ENCODE assay signal across 16 cellular contexts in the genomic region with DNA sequence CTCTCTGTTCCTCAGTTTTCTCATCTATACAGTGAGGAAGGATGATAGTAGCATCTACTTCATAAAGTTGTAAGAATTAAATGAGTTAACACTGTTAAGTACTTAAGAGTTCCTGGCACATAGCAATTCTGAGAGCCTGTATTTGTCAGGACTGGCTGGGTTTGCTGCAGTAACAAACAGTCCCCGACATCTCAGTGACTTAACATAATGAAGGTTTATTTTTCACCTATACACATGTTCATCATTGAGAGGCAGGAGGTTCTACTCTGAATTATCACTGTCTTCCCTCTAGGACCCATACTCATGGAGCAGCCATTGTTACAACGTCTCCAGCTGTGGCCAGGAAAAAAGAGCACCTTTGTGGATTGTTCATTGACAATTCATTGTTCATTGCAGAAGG.
A peak's percentile ranks its signal among the peaks of the same experiment; 100 is the strongest.
DNase-seq lines count a peak whose midpoint lies in the region; ATAC-seq, FAIRE-seq and TF ChIP-seq lines count a peak whose summit lies in the region.
"Had no signal": no experiment of that assay in that cellular context is flagged by ENCODE, and none has a peak within 500 bp of the region (broad histone marks: within the 10 kb centered on the region; RNA-seq: fewer than 3 reads in every experiment).

No MANE protein-coding gene starts in this region.

- H3K27ac ChIP-seq in BLaER1 treated with 17β-estradiol and CSF1 and Interleukin-3, amounts not matched to agents 10 nM and 100 nM = peak overlapping the region in 9 of 11 experiments; percentile 54 to 83 (median 73); a peak in 18 of 22 replicates
- H3K27ac ChIP-seq in K562 (ENCODE audit: extremely low read depth, low read depth, low read length) = no peak overlapping the region

- H3K36me3 ChIP-seq in BLaER1 treated with 17β-estradiol and CSF1 and Interleukin-3, amounts not matched to agents 10 nM and 100 nM = no peaks in the 10 kb centered on the region
- H3K36me3 ChIP-seq in K562 (ENCODE audit: control insufficient read depth, insufficient read depth, low read length) = no peaks in the 10 kb centered on the region

- no peaks in the 10 kb centered on the region for H3K27me3 ChIP-seq in BLaER1 treated with 17β-estradiol and CSF1 and Interleukin-3, amounts not matched to agents 10 nM and 100 nM
- H3K27me3 ChIP-seq in K562 (ENCODE audit: control insufficient read depth in 2 of 2, insufficient read depth in 2 of 2, low read length in 2 of 2) = peaks cover 0 to 8% of the 10 kb centered on the region in 2 experiments; a peak in 2 of 5 replicates

- whole genome bisulfite sequencing in K562 (ENCODE audit: insufficient coverage, low coverage, missing lambda C conversion rate) = 19% methylated on average over 2 of the region's 2 CpGs

- peak overlapping the region; percentile 13 to 80 (median 65); a peak in 21 of 22 replicates for H3K4me2 ChIP-seq in BLaER1 treated with 17β-estradiol and CSF1 and Interleukin-3, amounts not matched to agents 10 nM and 100 nM
- H3K4me2 ChIP-seq in K562 (ENCODE audit: insufficient read depth, low read length) = no peak overlapping the region
- H3K4me2 ChIP-seq: GM23338 had no signal

- ATAC-seq in K562 (no peak), GM21423 (IDR thresholded peaks at IDR 0.05; ENCODE audit: unreplicated experiment) (no peak)
- ATAC-seq: GM23338, HCT116 had no signal

- DNase-seq in GM12891 (ENCODE audit: insufficient read length, low spot score) (no peak), K562 (ENCODE audit: extremely low read depth in 1 of 4, low spot score in 3 of 4) (no peak), UCSD-AML1 (lab: John Stamatoyannopoulos, UW; ENCODE audit: unreplicated experiment) (no peak)
- DNase-seq in stimulated activated CD4-positive, alpha-beta T cell treated with anti-CD3 and anti-CD28 coated beads, Interleukin-1b, Interleukin-23, amount 100 ng/mL, for 48 hours = no peak
- DNase-seq: Calu3; CD4-positive, alpha-beta memory T cell; COR-L47; DMS53; DMS79 treated with DMSO at 0.1 percent for 48 hours; GF-D8; H9 had no signal

- no peaks in the 10 kb centered on the region for H3K9me1 ChIP-seq in K562 (ENCODE audit: control insufficient read depth, insufficient read depth, low read length)

- no TSS peak for BruUV-seq in K562 (replicated peaks; lab: Mats Ljungman, UMichigan)

- TF ChIP-seq POLR2A in GM12891 (IDR thresholded peaks at IDR 0.05; ENCODE audit: low read depth, low read length) (no peak), K562 (conservative IDR thresholded peaks at IDR 0.05) (no peak)

- intact Hi-C loops in K562 (cut with micrococcal nuclease) = no loop called here

- POLR2A ChIA-PET in K562 (lab: Yijun Ruan, JAX) = no interaction called here

- H3K4me1 ChIP-seq in BLaER1 treated with 17β-estradiol and CSF1 and Interleukin-3, amounts not matched to agents 10 nM and 100 nM = peaks cover 26 to 65% (median 55%) of the 10 kb centered on the region in 10 experiments
- no peaks in the 10 kb centered on the region; a peak in 1 of 5 replicates for H3K4me1 ChIP-seq in K562 (replicated peaks in 1 of 2; ENCODE audit: control insufficient read depth in 2 of 2, insufficient read depth in 2 of 2, low read length in 2 of 2)

- H2AFZ ChIP-seq in K562 (ENCODE audit: low read depth, low read length) = no peak overlapping the region
- H2AFZ ChIP-seq: GM23338 had no signal

- no peak for TF ChIP-seq EP300 in K562 (IDR thresholded peaks at IDR 0.05; ENCODE audit: low read length)

- H3K9ac ChIP-seq in BLaER1 treated with 17β-estradiol and CSF1 and Interleukin-3, amounts not matched to agents 10 nM and 100 nM = peak overlapping the region in 4 of 11 experiments; percentile 23 to 49 (median 30); a peak in 6 of 22 replicates
- H3K9ac ChIP-seq in K562 (ENCODE audit: insufficient read depth in 1 of 2, low read depth in 2 of 2, low read length in 2 of 2) = no peak overlapping the region

- peak; percentile 61 for FAIRE-seq in GM12891 (lab: Jason Lieb, UNC)
- FAIRE-seq in K562 (lab: Jason Lieb, UNC) = no peak
- FAIRE-seq: GM19239 had no signal

- no peaks in the 10 kb centered on the region for H3K9me3 ChIP-seq in BLaER1 treated with 17β-estradiol and CSF1 and Interleukin-3, amounts not matched to agents 10 nM and 100 nM (replicated peaks in 1 of 11)
- peaks cover 2% of the 10 kb centered on the region; the same call in 1 of the 2 replicates for H3K9me3 ChIP-seq in K562 (replicated peaks; ENCODE audit: control insufficient read depth, insufficient read depth, low read depth, low read length)

- 0 out of 20 replicates have a peak overlapping the region, but pooled peaks of 1 of the 10 experiments have one; percentile 1 for H3K4me3 ChIP-seq in BLaER1 treated with 17β-estradiol and CSF1 and Interleukin-3, amounts not matched to agents 10 nM and 100 nM
- H3K4me3 ChIP-seq in K562 = no peak overlapping the region
- H3K4me3 ChIP-seq: GM23338 had no signal

- TF ChIP-seq CTCF in K562 (IDR thresholded peaks at IDR 0.05 in 2 of 3, conservative IDR thresholded peaks at IDR 0.05 in 1 of 3; ENCODE audit: insufficient read depth in 2 of 3, low read depth in 1 of 3, low read length in 3 of 3) = no peak

- H3K79me2 ChIP-seq in K562 (ENCODE audit: control insufficient read depth, insufficient read depth, low read length) = no peaks in the 10 kb centered on the region

- TF ChIP-seq RAD21 in K562 (CRISPR knock-in tag; conservative IDR thresholded peaks at IDR 0.05 in 1 of 2, IDR thresholded peaks at IDR 0.05 in 1 of 2) = no peak

- H4K20me1 ChIP-seq in BLaER1 treated with 17β-estradiol and CSF1 and Interleukin-3, amounts not matched to agents 10 nM and 100 nM = no peaks in the 10 kb centered on the region
- H4K20me1 ChIP-seq in K562 (replicated peaks; ENCODE audit: control insufficient read depth, insufficient read depth, low read length) = no peaks in the 10 kb centered on the region

- CTCF ChIA-PET in K562 (lab: Yijun Ruan, JAX; ENCODE audit: low intra/inter-chr PET ratio) = no interaction called here

- in situ Hi-C loops in K562 (cut with MboI) = no loop called here

TF ChIP-seq in GM12891, 5 proteins besides CTCF, POLR2A, EP300 and RAD21:
- TF ChIP-seq POU2F2 (IDR thresholded peaks at IDR 0.05; ENCODE audit: low read depth, low read length) (no peak), TAF1 (IDR thresholded peaks at IDR 0.05; ENCODE audit: low read depth, low read length) (no peak), POLR2AphosphoS5 (IDR thresholded peaks at IDR 0.05; ENCODE audit: low read depth, low read length) (no peak), PAX5 (IDR thresholded peaks at IDR 0.05; ENCODE audit: insufficient read depth, low read length, severe bottlenecking) (no peak)

TF ChIP-seq in K562, 482 proteins besides CTCF, POLR2A, EP300 and RAD21:
- TF ChIP-seq, protein P1, sequence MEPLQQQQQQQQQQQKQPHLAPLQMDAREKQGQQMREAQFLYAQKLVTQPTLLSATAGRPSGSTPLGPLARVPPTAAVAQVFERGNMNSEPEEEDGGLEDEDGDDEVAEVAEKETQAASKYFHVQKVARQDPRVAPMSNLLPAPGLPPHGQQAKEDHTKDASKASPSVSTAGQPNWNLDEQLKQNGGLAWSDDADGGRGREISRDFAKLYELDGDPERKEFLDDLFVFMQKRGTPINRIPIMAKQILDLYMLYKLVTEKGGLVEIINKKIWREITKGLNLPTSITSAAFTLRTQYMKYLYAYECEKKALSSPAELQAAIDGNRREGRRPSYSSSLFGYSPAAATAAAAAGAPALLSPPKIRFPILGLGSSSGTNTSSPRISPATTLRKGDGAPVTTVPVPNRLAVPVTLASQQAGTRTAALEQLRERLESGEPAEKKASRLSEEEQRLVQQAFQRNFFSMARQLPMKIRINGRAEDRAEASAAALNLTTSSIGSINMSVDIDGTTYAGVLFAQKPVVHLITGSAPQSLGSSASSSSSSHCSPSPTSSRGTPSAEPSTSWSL (CRISPR knock-in tag; IDR thresholded peaks at IDR 0.05; ENCODE audit: borderline replicate concordance) = no peak
- TF ChIP-seq ZNF12 (CRISPR knock-in tag; IDR thresholded peaks at IDR 0.05) (peak; percentile 93), RBM25 (IDR thresholded peaks at IDR 0.05; ENCODE audit: low read depth, low read length, severe bottlenecking) (peak; percentile 52)
TF ChIP-seq in K562: peak in this region for 2.
